Comparison of ENCODE assay signal across 6 cellular contexts in genomic region chr1:16703602-16704001, GRCh38. TPM values are rescaled to one million over a fixed set of nuclear protein-coding genes. Genes with fewer than 3 reads are reported as not detected.
"Had no signal": no experiment of that assay in that cellular context is flagged by ENCODE, and none has a peak within 500 bp of the region (broad histone marks: within the 10 kb centered on the region; RNA-seq: fewer than 3 reads in every experiment).

No MANE protein-coding gene starts in this region.

RNA-seq across cellular contexts. Expression of gene RNU1-4, which starts 36.7 kb away (rescaled TPM):
- polyA plus RNA-seq: esophagus; fibroblast of lung; naive thymus-derived CD4-positive, alpha-beta T cell; psoas muscle; sigmoid colon; thymus had no signal

RNA-seq across cellular contexts. Expression of gene RNU1-3, which starts 36.9 kb away (rescaled TPM):
- polyA plus RNA-seq: esophagus; fibroblast of lung; naive thymus-derived CD4-positive, alpha-beta T cell; psoas muscle; sigmoid colon; thymus had no signal
